In the genomic region with DNA sequence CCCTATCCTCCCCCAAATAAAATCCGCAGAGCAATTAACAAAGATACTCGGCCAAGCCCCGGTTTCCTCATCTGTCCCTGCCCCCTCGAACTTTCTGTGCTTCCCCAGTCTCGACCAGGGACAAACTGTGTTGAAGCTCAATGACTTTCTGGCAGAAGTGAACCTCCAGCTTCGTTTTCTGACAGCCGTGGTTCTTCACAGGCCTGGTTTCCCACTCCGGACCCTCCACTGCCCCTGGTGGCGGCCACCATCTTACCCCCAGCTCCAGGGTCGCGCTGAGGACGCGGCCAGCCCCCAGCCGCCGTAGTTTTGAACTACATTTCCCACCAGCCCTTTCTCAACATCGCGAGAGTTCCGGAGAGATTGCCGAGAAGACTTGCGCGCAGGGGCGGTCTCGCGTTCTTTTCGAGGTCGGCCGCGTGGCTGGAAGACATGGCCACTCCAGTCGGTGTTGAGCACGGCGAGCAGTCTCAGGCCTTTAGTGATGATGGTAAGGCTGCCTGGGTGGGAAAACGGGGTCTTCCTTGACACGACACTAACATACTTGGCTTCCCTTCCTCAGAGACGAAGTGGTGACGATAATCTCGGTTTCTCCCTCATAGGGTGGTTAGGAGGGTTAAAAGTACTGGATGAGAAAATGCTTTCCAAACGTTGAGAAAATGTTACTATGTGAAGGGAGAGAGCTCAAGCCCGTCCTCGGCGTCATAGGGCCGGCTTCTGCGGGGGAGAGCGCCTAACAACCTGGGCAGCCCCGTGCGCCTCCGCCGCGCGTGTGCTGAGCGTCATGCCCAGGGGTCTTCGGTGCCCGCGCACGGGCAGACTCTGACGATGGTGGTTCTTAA, we compare ENCODE assay signal across 8 cellular contexts.
DNase-seq lines count a peak whose midpoint lies in the region; ATAC-seq and TF ChIP-seq lines count a peak whose summit lies in the region.

No MANE protein-coding gene starts in this region.

- peak; percentile 95 for DNase-seq in AG10803 (ENCODE audit: low read depth)
- peak; percentile 87 for DNase-seq in NCI-H226
- peak; percentile 83 to 86 (median 84) for DNase-seq in activated CD4-positive, CD25-positive, alpha-beta regulatory T cell (lab: John Stamatoyannopoulos, UW)
- DNase-seq in central memory CD4-positive, alpha-beta T cell, result peak; percentile 92
- DNase-seq in islet precursor cell, result peak; percentile 100
- peak; percentile 87 for DNase-seq in stimulated activated CD4-positive, alpha-beta T cell treated with anti-CD3 and anti-CD28 coated beads, Interleukin-12 subunit alpha, Interleukin-12 subunit beta, amount 100 ng/mL, for 4 hours

- peak; percentile 64 for TF ChIP-seq CTCF in AG10803 (conservative IDR thresholded peaks at IDR 0.05; ENCODE audit: low read length)

- peak overlapping the region; percentile 98 for H3K4me3 ChIP-seq in AG10803 (ENCODE audit: low read length)

- ATAC-seq in GM19023 (IDR thresholded peaks at IDR 0.05; ENCODE audit: unreplicated experiment) (peak; percentile 83), HG03196 (IDR thresholded peaks at IDR 0.05; ENCODE audit: unreplicated experiment) (peak; percentile 86)

Comparison
In these comparisons a context has a peak if more than half of its experiments do, and no peak if none do; other contexts are left out.
1. Peak in every context shown above with its lines: DNase-seq, ATAC-seq and H3K4me3 ChIP-seq.